27 cellular contexts compared by ENCODE assay signal in the genomic region with DNA sequence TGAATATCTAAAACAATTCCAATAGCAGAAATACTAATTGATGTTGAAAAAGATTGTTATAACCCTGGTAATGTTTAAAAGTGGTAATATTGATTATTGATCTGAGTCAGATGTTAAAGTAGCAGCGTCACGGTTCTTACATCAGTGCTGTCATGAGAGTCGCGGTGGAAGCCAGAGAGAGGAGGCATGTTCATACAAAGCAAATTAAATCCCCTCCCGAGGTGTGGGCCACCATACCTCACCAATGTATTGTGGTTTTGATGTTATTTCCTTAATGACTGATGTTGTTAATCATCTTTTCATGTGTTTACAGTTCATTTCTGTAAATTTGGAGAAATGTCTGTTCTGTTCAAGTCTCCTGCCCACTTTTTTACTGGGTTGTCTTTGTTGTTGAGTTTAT. TPM values are rescaled to one million over a fixed set of nuclear protein-coding genes. Genes with fewer than 3 reads are reported as not detected.
DNase-seq lines count a peak whose midpoint lies in the region; ATAC-seq and TF ChIP-seq lines count a peak whose summit lies in the region.
"Had no signal": no experiment of that assay in that cellular context is flagged by ENCODE, and none has a peak within 500 bp of the region (broad histone marks: within the 10 kb centered on the region; RNA-seq: fewer than 3 reads in every experiment).

No MANE protein-coding gene starts in this region.

- H3K36me3 Mint-ChIP-seq in activated CD4-positive, alpha-beta T cell treated with anti-CD3 and anti-CD28 coated beads for 36 hours (ENCODE audit: low read depth): peaks cover 95% of the 10 kb centered on the region
- H3K36me3 Mint-ChIP-seq in naive B cell (peaks cover 25 to 41% of the 10 kb centered on the region in 2 donors), Calu3 (ENCODE audit: insufficient read depth, unreplicated experiment) (peaks cover 59% of the 10 kb centered on the region)

- H3K27ac ChIP-seq in right atrium auricular region: no peak overlapping the region
- H3K27ac ChIP-seq: 22Rv1, GM23248, PC-9 had no signal

- TF ChIP-seq CTCF in right atrium auricular region (IDR thresholded peaks at IDR 0.05) (no peak), Calu3 (IDR thresholded peaks at IDR 0.05; ENCODE audit: unreplicated experiment) (no peak)

- H3K36me3 ChIP-seq in right atrium auricular region: peaks cover 23% of the 10 kb centered on the region

- no peaks in the 10 kb centered on the region for H3K27me3 Mint-ChIP-seq in activated CD4-positive, alpha-beta T cell treated with anti-CD3 and anti-CD28 coated beads for 36 hours
- no peaks in the 10 kb centered on the region for H3K27me3 Mint-ChIP-seq in naive B cell
- H3K27me3 Mint-ChIP-seq in Calu3 (ENCODE audit: unreplicated experiment): no peaks in the 10 kb centered on the region

- peaks cover 44% of the 10 kb centered on the region for H3K9me3 Mint-ChIP-seq in activated CD4-positive, alpha-beta T cell treated with anti-CD3 and anti-CD28 coated beads for 36 hours (ENCODE audit: low read depth)
- peaks cover 0 to 20% (median 5%) of the 10 kb centered on the region in 7 donors for H3K9me3 Mint-ChIP-seq in naive B cell
- H3K9me3 Mint-ChIP-seq in Calu3 (ENCODE audit: low read depth, unreplicated experiment): peaks cover 39% of the 10 kb centered on the region

- intact Hi-C loops in activated CD4-positive, alpha-beta T cell treated with anti-CD3 and anti-CD28 coated beads for 36 hours (cut with DNase I, micrococcal nuclease): no loop called here
- intact Hi-C loops in Right ventricle myocardium superior (cut with DNase I) (no loop called here), Calu3 (cut with micrococcal nuclease; ENCODE audit: unreplicated experiment) (no loop called here)

- peaks cover 0 to 8% of the 10 kb centered on the region in 2 donors for H3K9me3 ChIP-seq in right atrium auricular region

- no peak overlapping the region for H3K27ac Mint-ChIP-seq in activated CD4-positive, alpha-beta T cell treated with anti-CD3 and anti-CD28 coated beads for 36 hours
- H3K27ac Mint-ChIP-seq in naive B cell (peak overlapping the region in 4 of 6 donors; percentile 27 to 58 (median 40)), Calu3 (ENCODE audit: unreplicated experiment) (no peak overlapping the region)

- H3K4me1 ChIP-seq in right atrium auricular region: no peaks in the 10 kb centered on the region
- H3K4me1 ChIP-seq: BE2C had no signal

- no peak overlapping the region for H3K4me3 Mint-ChIP-seq in activated CD4-positive, alpha-beta T cell treated with anti-CD3 and anti-CD28 coated beads for 36 hours
- H3K4me3 Mint-ChIP-seq in naive B cell (no peak overlapping the region), Calu3 (ENCODE audit: low read depth, unreplicated experiment) (no peak overlapping the region)
- H3K4me3 Mint-ChIP-seq: CD14-positive monocyte had no signal

- POLR2A ChIA-PET in activated CD4-positive, alpha-beta T cell treated with anti-CD3 and anti-CD28 coated beads for 36 hours (lab: Charles Lee): no interaction called here

- CTCF ChIA-PET in activated CD4-positive, alpha-beta T cell treated with anti-CD3 and anti-CD28 coated beads for 36 hours (lab: Charles Lee): no interaction called here
- CTCF ChIA-PET in Calu3 (lab: Charles Lee): no interaction called here

- peak; percentile 29 for DNase-seq in activated CD4-positive, alpha-beta T cell treated with anti-CD3 and anti-CD28 coated beads for 36 hours
- no peak for DNase-seq in activated CD4-positive, alpha-beta T cell treated with anti-CD3 and anti-CD28 coated beads for 48 hours
- DNase-seq in right atrium auricular region (ENCODE audit: low spot score): peak; percentile 13
- no peak for DNase-seq in Right ventricle myocardium superior
- no peak for DNase-seq in naive B cell
- DNase-seq in Calu3: no peak
- DNase-seq in GF-D8 (lab: John Stamatoyannopoulos, UW): no peak
- DNase-seq: ACHN, BE2C, DMS53, GM23248, H7, NCI-H1048, NCI-H1417, NCI-H1694, NCI-H2081, NCI-H2227 treated with DMSO at 0.1 percent for 48 hours, NCI-H526 treated with DMSO at 0.1 percent for 48 hours, PC-9 had no signal

- H3K4me1 Mint-ChIP-seq in activated CD4-positive, alpha-beta T cell treated with anti-CD3 and anti-CD28 coated beads for 36 hours: peaks cover 64% of the 10 kb centered on the region
- H3K4me1 Mint-ChIP-seq in naive B cell (peaks cover 65 to 82% (median 74%) of the 10 kb centered on the region in 3 donors), Calu3 (ENCODE audit: low read depth, unreplicated experiment) (peaks cover 16% of the 10 kb centered on the region)

- BruUV-seq in Calu3 (replicated peaks; lab: Mats Ljungman, UMichigan): no TSS peak

- H3K27me3 ChIP-seq in right atrium auricular region: no peaks in the 10 kb centered on the region
- H3K27me3 ChIP-seq: BE2C had no signal

- peak; percentile 44 for ATAC-seq in activated CD4-positive, alpha-beta T cell treated with anti-CD3 and anti-CD28 coated beads for 36 hours
- ATAC-seq in Right ventricle myocardium superior (ENCODE audit: poor library complexity) (no peak), naive B cell (ENCODE audit: low read depth in 2 of 2) (no peak)
- ATAC-seq: Right ventricle myocardium inferior had no signal

- H3K4me3 ChIP-seq in right atrium auricular region: no peak overlapping the region
- H3K4me3 ChIP-seq: GM23248, PC-9 had no signal

RNA-seq across cellular contexts. Expression of gene ZNF317, which starts 11.2 kb away (rescaled TPM):
- 10 to 100 TPM; 39.0 to 39.8 TPM for total RNA-seq in activated CD4-positive, alpha-beta T cell treated with anti-CD3 and anti-CD28 coated beads for 36 hours
- total RNA-seq in right atrium auricular region (10 to 100 TPM in 1 of 2 donors, 1 to 10 TPM in 1; 8.9 to 15.8 TPM), Right ventricle myocardium superior (12.3 TPM), Calu3 (2022) (25.4 and 26.3 TPM in 2 replicates)
- 10 to 100 TPM; 28.6 to 76.1 (median 37.6) TPM for polyA plus RNA-seq in naive B cell (ENCODE audit: low read depth in 6 of 6)

RNA-seq across cellular contexts. Expression of gene OR7G3, which starts 24.6 kb away (rescaled TPM):
- total RNA-seq in activated CD4-positive, alpha-beta T cell treated with anti-CD3 and anti-CD28 coated beads for 36 hours: not detected
- not detected for total RNA-seq in right atrium auricular region
- not detected for total RNA-seq in Right ventricle myocardium superior
- polyA plus RNA-seq in naive B cell (ENCODE audit: low read depth in 6 of 6): not detected
- not detected in 2 replicates for total RNA-seq in Calu3 (2022)
- total RNA-seq: Daoy, G401, GM23248, H7, HT-29, NCI-H460, PC-9, Right ventricle myocardium inferior, RPMI7951 had no signal
- polyA plus RNA-seq: CD14-positive monocyte, GM23248 had no signal

RNA-seq across cellular contexts. Expression of gene OR7D2, which starts 27.4 kb away (rescaled TPM):
- under 1 TPM; 0.05 to 0.09 TPM for total RNA-seq in activated CD4-positive, alpha-beta T cell treated with anti-CD3 and anti-CD28 coated beads for 36 hours
- total RNA-seq in right atrium auricular region: not detected
- total RNA-seq in Right ventricle myocardium superior: 0.22 TPM
- polyA plus RNA-seq in naive B cell (ENCODE audit: low read depth in 6 of 6): under 1 TPM in 1 of 6 donors, not detected in 5; 0.42 TPM
- not detected in 2 replicates for total RNA-seq in Calu3 (2022)
- total RNA-seq: Daoy, G401, GM23248, H7, HT-29, PC-9, RPMI7951 had no signal
- polyA plus RNA-seq: CD14-positive monocyte, GM23248 had no signal

RNA-seq across cellular contexts. Expression of gene OR7G1, which starts 35.8 kb away (rescaled TPM):
- not detected for total RNA-seq in activated CD4-positive, alpha-beta T cell treated with anti-CD3 and anti-CD28 coated beads for 36 hours
- not detected for total RNA-seq in right atrium auricular region
- not detected for total RNA-seq in Right ventricle myocardium superior
- polyA plus RNA-seq in naive B cell (ENCODE audit: low read depth in 6 of 6): not detected
- total RNA-seq in Calu3 (2022): not detected in 2 replicates
- total RNA-seq: Daoy, G401, GM23248, H7, HT-29, NCI-H460, PC-9, Right ventricle myocardium inferior, RPMI7951 had no signal
- polyA plus RNA-seq: CD14-positive monocyte, GM23248 had no signal

RNA-seq across cellular contexts. Expression of gene OR7G2, which starts 44.1 kb away (rescaled TPM):
- not detected for total RNA-seq in activated CD4-positive, alpha-beta T cell treated with anti-CD3 and anti-CD28 coated beads for 36 hours
- total RNA-seq in right atrium auricular region (not detected), Right ventricle myocardium superior (not detected), Calu3 (2022) (not detected in 2 replicates)
- not detected for polyA plus RNA-seq in naive B cell (ENCODE audit: low read depth in 6 of 6)
- total RNA-seq: Daoy, G401, GM23248, H7, HT-29, NCI-H460, PC-9, Right ventricle myocardium inferior, RPMI7951 had no signal
- polyA plus RNA-seq: CD14-positive monocyte, GM23248 had no signal

Comparison
In these comparisons a context has a peak if more than half of its experiments do, and no peak if none do; other contexts are left out.
1. DNase-seq: peak in activated CD4-positive, alpha-beta T cell treated with anti-CD3 and anti-CD28 coated beads for 36 hours (single experiment) and right atrium auricular region (single experiment); none in activated CD4-positive, alpha-beta T cell treated with anti-CD3 and anti-CD28 coated beads for 48 hours (single experiment), Right ventricle myocardium superior (single experiment), naive B cell (single experiment), Calu3 (single experiment) and GF-D8 (single experiment).
2. H3K27ac Mint-ChIP-seq: peak in naive B cell (4 of 6); none in activated CD4-positive, alpha-beta T cell treated with anti-CD3 and anti-CD28 coated beads for 36 hours (single experiment) and Calu3 (single experiment).